Comparison of ENCODE assay signal across 12 cellular contexts in the genomic region with DNA sequence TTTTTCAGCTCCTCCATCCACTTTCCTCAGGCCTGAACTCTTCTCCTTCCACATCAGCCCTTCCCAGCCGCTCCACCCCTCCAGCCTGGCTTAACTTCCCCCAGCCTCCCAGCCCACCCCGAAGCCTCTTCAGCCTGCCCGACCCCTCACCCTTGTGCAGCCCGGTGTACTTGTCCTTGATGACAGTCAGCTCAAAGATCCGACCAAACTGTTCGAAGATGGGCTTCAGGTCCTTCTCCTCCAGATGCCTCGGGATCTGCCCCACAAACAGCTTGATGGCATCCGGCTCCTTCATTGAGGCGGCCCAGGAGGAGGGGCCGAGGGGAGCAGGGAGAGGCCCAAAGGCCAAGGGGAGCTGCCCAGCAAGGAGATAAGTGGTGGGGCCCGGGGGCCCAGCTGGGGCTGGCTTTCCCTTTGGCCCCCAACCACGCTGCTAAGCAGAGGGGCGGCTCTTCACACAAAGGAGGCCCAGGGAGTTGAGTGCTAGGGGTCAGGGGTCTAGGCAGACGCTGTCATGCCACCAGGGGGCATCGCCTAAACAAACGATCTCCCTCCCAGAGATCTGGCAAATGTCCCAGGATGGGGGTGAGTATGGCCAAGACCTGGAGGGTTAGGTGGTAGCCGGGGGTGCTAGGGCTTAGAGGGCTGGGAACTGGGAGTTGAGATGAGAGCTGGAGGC. TPM values are rescaled to one million over a fixed set of nuclear protein-coding genes. Genes with fewer than 3 reads are reported as not detected.
DNase-seq lines count a peak whose midpoint lies in the region; ATAC-seq, FAIRE-seq and TF ChIP-seq lines count a peak whose summit lies in the region.
"Had no signal": no experiment of that assay in that cellular context is flagged by ENCODE, and none has a peak within 500 bp of the region (broad histone marks: within the 10 kb centered on the region; RNA-seq: fewer than 3 reads in every experiment).

No MANE protein-coding gene starts in this region.

- 10% methylated on average over 13 of the region's 17 CpGs for WGBS in HepG2 (ENCODE audit: low lambda C conversion rate)
- WGBS in right lobe of liver (ENCODE audit: insufficient coverage, low coverage, low lambda C conversion rate, missing lambda C conversion rate), result 57% methylated on average over 10 of the region's 17 CpGs

- FAIRE-seq in HepG2 (lab: Jason Lieb, UNC), result no peak
- FAIRE-seq: astrocyte had no signal

- H3K27me3 Mint-ChIP-seq in endothelial cell (ENCODE audit: unreplicated experiment), result peaks cover 19% of the 10 kb centered on the region

- peak; percentile 55 for DNase-seq in HepG2 (ENCODE audit: low spot score)
- no peak for DNase-seq in right lobe of liver
- peak; percentile 81 to 91 for DNase-seq in NCI-H526 (lab: John Stamatoyannopoulos, UW)
- DNase-seq in endothelial cell (ENCODE audit: low spot score), result peak; percentile 32
- DNase-seq in NOMO-1 (lab: John Stamatoyannopoulos, UW; ENCODE audit: unreplicated experiment in 2 of 2), result no peak
- no peak for DNase-seq in foreskin fibroblast
- DNase-seq in posterior vena cava (ENCODE audit: low spot score), result no peak
- DNase-seq in amniotic stem cell (lab: John Stamatoyannopoulos, UW), result no peak
- DNase-seq: activated CD4-positive, alpha-beta T cell treated with anti-CD3 and anti-CD28 coated beads, Interleukin-2, amount 50 U/mL, for 48 hours had no signal

- peak overlapping the region; percentile 56 for H3K4me2 ChIP-seq in HepG2 (ENCODE audit: low read depth, low read length)

- H3K4me1 ChIP-seq in HepG2 (ENCODE audit: insufficient read depth, low read length) (peaks cover 55% of the 10 kb centered on the region), right lobe of liver (no peaks in the 10 kb centered on the region)

- peak overlapping the region; percentile 27 for H3K27ac Mint-ChIP-seq in endothelial cell (ENCODE audit: unreplicated experiment)

- TF ChIP-seq EP300 in HepG2 (IDR thresholded peaks at IDR 0.05; ENCODE audit: low read depth in 2 of 2, low read length in 2 of 2) (no peak), HepG2 (CRISPR knock-in tag; IDR thresholded peaks at IDR 0.05; ENCODE audit: borderline replicate concordance) (no peak)

- H3K36me3 ChIP-seq in HepG2 (replicated peaks in 1 of 2; ENCODE audit: control insufficient read depth in 1 of 2, insufficient read depth in 2 of 2, low read length in 2 of 2) (no peaks in the 10 kb centered on the region), right lobe of liver (no peaks in the 10 kb centered on the region)
- H3K36me3 ChIP-seq: BLaER1 treated with 17β-estradiol and CSF1 and Interleukin-3, amounts not matched to agents 10 nM and 100 nM had no signal

- H2AFZ ChIP-seq in HepG2 (ENCODE audit: low read length), result no peak overlapping the region

- POLR2A ChIA-PET in HepG2 (lab: Yijun Ruan, JAX), result no interaction called here

- peak; percentile 68 for ATAC-seq in HepG2
- no peak for ATAC-seq in right lobe of liver

- H4K20me1 ChIP-seq in HepG2 (ENCODE audit: insufficient read depth, low read length), result no peaks in the 10 kb centered on the region

- intact Hi-C loops in HepG2 (cut with micrococcal nuclease; ENCODE audit: unreplicated experiment) (no loop called here), right lobe of liver (cut with DNase I) (no loop called here), posterior vena cava (cut with DNase I) (no loop called here)

- in situ Hi-C loops in HepG2 (cut with HindIII; ENCODE audit: extremely low pct_ligation_motif_present, low pct_unique_long_range_greater_than_20kb), result loop anchor here (10.0 kb wide), 1 partner anchor 119 kb away; a partner anchor contains a TSS

- no peaks in the 10 kb centered on the region for H3K36me3 Mint-ChIP-seq in endothelial cell (ENCODE audit: low read depth, unreplicated experiment)

- H3K27ac ChIP-seq in HepG2 (ENCODE audit: extremely low read length, insufficient read depth, low read length), result no peak overlapping the region
- H3K27ac ChIP-seq in right lobe of liver, result no peak overlapping the region
- H3K27ac ChIP-seq: BLaER1 treated with 17β-estradiol and CSF1 and Interleukin-3, amounts not matched to agents 10 nM and 100 nM had no signal

- peak overlapping the region in 1 of 3 experiments; percentile 36; a peak in 1 of 6 replicates for H3K4me3 ChIP-seq in HepG2 (replicated peaks in 1 of 3; ENCODE audit: insufficient read depth in 1 of 3, low read depth in 2 of 3, low read length in 3 of 3)
- H3K4me3 ChIP-seq in right lobe of liver, result no peak overlapping the region
- H3K4me3 ChIP-seq in foreskin fibroblast (ENCODE audit: low read depth in 1 of 2, low read length in 2 of 2), result no peak overlapping the region
- H3K4me3 ChIP-seq: BLaER1 treated with 17β-estradiol and CSF1 and Interleukin-3, amounts not matched to agents 10 nM and 100 nM had no signal

- CTCF ChIA-PET in HepG2 (lab: Yijun Ruan, JAX; ENCODE audit: low intra/inter-chr PET ratio, low total read pairs), result interaction anchor here (1.1 kb wide), 1 partner anchor 19 kb away, joined by 7 read pairs; no protein-coding TSS in a partner anchor

- TF ChIP-seq POLR2A in HepG2 (IDR thresholded peaks at IDR 0.05; ENCODE audit: insufficient read depth in 1 of 2, low read depth in 2 of 2, low read length in 2 of 2) (no peak), right lobe of liver (IDR thresholded peaks at IDR 0.05) (no peak)

- H3K27me3 ChIP-seq in HepG2 (ENCODE audit: control insufficient read depth in 1 of 2, insufficient read depth in 2 of 2, low read length in 2 of 2), result peaks cover 3 to 36% of the 10 kb centered on the region in 2 experiments
- no peaks in the 10 kb centered on the region for H3K27me3 ChIP-seq in right lobe of liver

- H3K4me3 Mint-ChIP-seq in endothelial cell (ENCODE audit: unreplicated experiment), result no peak overlapping the region

- H3K9me3 ChIP-seq in HepG2 (ENCODE audit: low read length) (no peaks in the 10 kb centered on the region), right lobe of liver (no peaks in the 10 kb centered on the region)
- H3K9me3 ChIP-seq: BLaER1 treated with 17β-estradiol and CSF1 and Interleukin-3, amounts not matched to agents 10 nM and 100 nM had no signal

- TF ChIP-seq CTCF in HepG2 (CRISPR knock-in tag; IDR thresholded peaks at IDR 0.05), result peak; percentile 62
- no peak for TF ChIP-seq CTCF in right lobe of liver (IDR thresholded peaks at IDR 0.05)
- peak; percentile 35 for TF ChIP-seq CTCF in endothelial cell (IDR thresholded peaks at IDR 0.05; ENCODE audit: unreplicated experiment)
- no peak for TF ChIP-seq CTCF in foreskin fibroblast (IDR thresholded peaks at IDR 0.05; ENCODE audit: low read depth, low read length)

- no peaks in the 10 kb centered on the region for H3K79me2 ChIP-seq in HepG2 (ENCODE audit: insufficient read depth, low read length)

- no peaks in the 10 kb centered on the region for H3K9me3 Mint-ChIP-seq in endothelial cell (ENCODE audit: unreplicated experiment)

- peaks cover 10% of the 10 kb centered on the region for H3K4me1 Mint-ChIP-seq in endothelial cell (ENCODE audit: unreplicated experiment)

- no peak overlapping the region for H3K9ac ChIP-seq in HepG2 (ENCODE audit: insufficient read depth, low read depth, low read length)
- H3K9ac ChIP-seq: BLaER1 treated with 17β-estradiol and CSF1 and Interleukin-3, amounts not matched to agents 10 nM and 100 nM had no signal

- BruUV-seq in HepG2 (replicated peaks; lab: Mats Ljungman, UMichigan), result no TSS peak

- TF ChIP-seq RAD21 in HepG2 (CRISPR knock-in tag; IDR thresholded peaks at IDR 0.05), result no peak

RNA-seq across cellular contexts. Expression of a gene that starts 0.7 kb away (rescaled TPM):
- total RNA-seq in HepG2 (2016; rRNA removed; fragmentation: Illumina TruSeq; extraction: Trizol), result not detected in 2 replicates
- total RNA-seq in HepG2 (2016; cell fraction: cytosol; rRNA removed; fragmentation: Illumina TruSeq; extraction: Trizol; ENCODE audit: low read depth), result not detected in 2 replicates
- not detected in 2 replicates for total RNA-seq in HepG2 (2016; cell fraction: insoluble cytoplasmic fraction; rRNA removed; fragmentation: Illumina TruSeq; extraction: Trizol)
- total RNA-seq in HepG2 (2016; cell fraction: membrane; rRNA removed; fragmentation: Illumina TruSeq; extraction: Trizol), result 0.10 TPM in 1 of 2 replicates, not detected in the other
- not detected in 2 replicates for total RNA-seq in HepG2 (2016; cell fraction: nucleus; rRNA removed; fragmentation: Illumina TruSeq; extraction: Trizol)
- polyA plus RNA-seq in HepG2 (2011; rRNA removed), result not detected in 2 replicates
- polyA plus RNA-seq in HepG2 (2011; cell fraction: cytosol; rRNA removed), result 0.03 TPM in 1 of 2 replicates, not detected in the other
- polyA plus RNA-seq in HepG2 (2011; cell fraction: nucleus; rRNA removed), result 0.05 and 0.09 TPM in 2 replicates
- 0.11 TPM in 1 of 2 replicates, not detected in the other for polyA plus RNA-seq in HepG2 (2012)
- not detected in 2 replicates for polyA plus RNA-seq in HepG2 (2016; cell fraction: cytosol; fragmentation: Illumina TruSeq; extraction: Trizol; ENCODE audit: low read depth)
- 0.25 TPM in 1 of 2 replicates, not detected in the other for polyA plus RNA-seq in HepG2 (2016; cell fraction: insoluble cytoplasmic fraction; fragmentation: Illumina TruSeq; extraction: Trizol; ENCODE audit: low read depth)
- not detected in 2 replicates for polyA plus RNA-seq in HepG2 (2016; cell fraction: membrane; fragmentation: Illumina TruSeq; extraction: Trizol; ENCODE audit: low read depth)
- polyA plus RNA-seq in HepG2 (2016; cell fraction: nucleus; fragmentation: Illumina TruSeq; extraction: Trizol; ENCODE audit: insufficient read depth, low read depth), result not detected in 2 replicates
- not detected in 2 replicates for polyA minus RNA-seq in HepG2 (2011; rRNA and poly(A)+ RNA removed; ENCODE audit: low replicate concordance)
- polyA minus RNA-seq in HepG2 (2011; cell fraction: cytosol; rRNA and poly(A)+ RNA removed), result not detected in 2 replicates
- polyA minus RNA-seq in HepG2 (2011; cell fraction: nucleus; rRNA and poly(A)+ RNA removed), result not detected in 2 replicates
- total RNA-seq in right lobe of liver, result not detected
- not detected for total RNA-seq in endothelial cell (ENCODE audit: unreplicated experiment)
- under 1 TPM in 1 of 2 donors, not detected in 1; 0.10 TPM for total RNA-seq in posterior vena cava
- total RNA-seq: astrocyte, omental fat pad had no signal

RNA-seq across cellular contexts. Expression of a gene that starts 5.5 kb away (rescaled TPM):
- total RNA-seq in HepG2 (2016; rRNA removed; fragmentation: Illumina TruSeq; extraction: Trizol), result not detected in 2 replicates
- total RNA-seq in HepG2 (2016; cell fraction: cytosol; rRNA removed; fragmentation: Illumina TruSeq; extraction: Trizol; ENCODE audit: low read depth), result not detected in 2 replicates
- total RNA-seq in HepG2 (2016; cell fraction: insoluble cytoplasmic fraction; rRNA removed; fragmentation: Illumina TruSeq; extraction: Trizol), result not detected in 2 replicates
- total RNA-seq in HepG2 (2016; cell fraction: membrane; rRNA removed; fragmentation: Illumina TruSeq; extraction: Trizol), result not detected in 2 replicates
- not detected in 2 replicates for total RNA-seq in HepG2 (2016; cell fraction: nucleus; rRNA removed; fragmentation: Illumina TruSeq; extraction: Trizol)
- polyA plus RNA-seq in HepG2 (2011; rRNA removed), result not detected in 2 replicates
- polyA plus RNA-seq in HepG2 (2011; cell fraction: cytosol; rRNA removed), result not detected in 2 replicates
- not detected in 2 replicates for polyA plus RNA-seq in HepG2 (2011; cell fraction: nucleus; rRNA removed)
- polyA plus RNA-seq in HepG2 (2012), result not detected in 2 replicates
- polyA plus RNA-seq in HepG2 (2016; cell fraction: cytosol; fragmentation: Illumina TruSeq; extraction: Trizol; ENCODE audit: low read depth), result not detected in 2 replicates
- polyA plus RNA-seq in HepG2 (2016; cell fraction: insoluble cytoplasmic fraction; fragmentation: Illumina TruSeq; extraction: Trizol; ENCODE audit: low read depth), result not detected in 2 replicates
- polyA plus RNA-seq in HepG2 (2016; cell fraction: membrane; fragmentation: Illumina TruSeq; extraction: Trizol; ENCODE audit: low read depth), result not detected in 2 replicates
- not detected in 2 replicates for polyA plus RNA-seq in HepG2 (2016; cell fraction: nucleus; fragmentation: Illumina TruSeq; extraction: Trizol; ENCODE audit: insufficient read depth, low read depth)
- polyA minus RNA-seq in HepG2 (2011; rRNA and poly(A)+ RNA removed; ENCODE audit: low replicate concordance), result not detected in 2 replicates
- polyA minus RNA-seq in HepG2 (2011; cell fraction: cytosol; rRNA and poly(A)+ RNA removed), result not detected in 2 replicates
- polyA minus RNA-seq in HepG2 (2011; cell fraction: nucleus; rRNA and poly(A)+ RNA removed), result not detected in 2 replicates
- total RNA-seq in right lobe of liver, result not detected
- total RNA-seq in endothelial cell (ENCODE audit: unreplicated experiment), result not detected
- 1 to 10 TPM in 1 of 2 donors, not detected in 1; 4.0 TPM for total RNA-seq in posterior vena cava
- total RNA-seq: astrocyte, omental fat pad had no signal

RNA-seq across cellular contexts. Expression of a gene that starts 47.4 kb away (rescaled TPM):
- total RNA-seq in HepG2 (2016; rRNA removed; fragmentation: Illumina TruSeq; extraction: Trizol) (107 and 119 TPM in 2 replicates), right lobe of liver (10 to 100 TPM; 21.3 to 35.7 (median 28.4) TPM), endothelial cell (ENCODE audit: unreplicated experiment) (99.5 TPM), posterior vena cava (10 to 100 TPM; 46.3 to 49.1 TPM)
- 60.2 TPM in 2 replicates for total RNA-seq in HepG2 (2016; cell fraction: cytosol; rRNA removed; fragmentation: Illumina TruSeq; extraction: Trizol; ENCODE audit: low read depth)
- total RNA-seq in HepG2 (2016; cell fraction: insoluble cytoplasmic fraction; rRNA removed; fragmentation: Illumina TruSeq; extraction: Trizol), result 102 and 120 TPM in 2 replicates
- total RNA-seq in HepG2 (2016; cell fraction: membrane; rRNA removed; fragmentation: Illumina TruSeq; extraction: Trizol), result 64.6 and 69.8 TPM in 2 replicates
- 48.1 and 63.1 TPM in 2 replicates for total RNA-seq in HepG2 (2016; cell fraction: nucleus; rRNA removed; fragmentation: Illumina TruSeq; extraction: Trizol)
- 64.3 and 72.1 TPM in 2 replicates for polyA plus RNA-seq in HepG2 (2011; rRNA removed)
- 52.6 and 61.1 TPM in 2 replicates for polyA plus RNA-seq in HepG2 (2011; cell fraction: cytosol; rRNA removed)
- polyA plus RNA-seq in HepG2 (2011; cell fraction: nucleus; rRNA removed), result 70.6 and 76.7 TPM in 2 replicates
- polyA plus RNA-seq in HepG2 (2012), result 66.7 and 75.5 TPM in 2 replicates
- 43.8 and 46.0 TPM in 2 replicates for polyA plus RNA-seq in HepG2 (2016; cell fraction: cytosol; fragmentation: Illumina TruSeq; extraction: Trizol; ENCODE audit: low read depth)
- 120 and 126 TPM in 2 replicates for polyA plus RNA-seq in HepG2 (2016; cell fraction: insoluble cytoplasmic fraction; fragmentation: Illumina TruSeq; extraction: Trizol; ENCODE audit: low read depth)
- polyA plus RNA-seq in HepG2 (2016; cell fraction: membrane; fragmentation: Illumina TruSeq; extraction: Trizol; ENCODE audit: low read depth), result 60.2 and 71.9 TPM in 2 replicates
- polyA plus RNA-seq in HepG2 (2016; cell fraction: nucleus; fragmentation: Illumina TruSeq; extraction: Trizol; ENCODE audit: insufficient read depth, low read depth), result 76.3 and 94.3 TPM in 2 replicates
- polyA minus RNA-seq in HepG2 (2011; rRNA and poly(A)+ RNA removed; ENCODE audit: low replicate concordance), result 27.1 and 132 TPM in 2 replicates
- polyA minus RNA-seq in HepG2 (2011; cell fraction: cytosol; rRNA and poly(A)+ RNA removed), result 36.5 and 37.1 TPM in 2 replicates
- 35.1 and 42.1 TPM in 2 replicates for polyA minus RNA-seq in HepG2 (2011; cell fraction: nucleus; rRNA and poly(A)+ RNA removed)

Comparison
In these comparisons a context has a peak if more than half of its experiments do, and no peak if none do; other contexts are left out.
1. DNase-seq: peak in HepG2 (single experiment), NCI-H526 (2 of 2) and endothelial cell (single experiment); none in right lobe of liver (0 of 3), NOMO-1 (0 of 2), foreskin fibroblast (0 of 2), posterior vena cava (single experiment) and amniotic stem cell (single experiment).
2. CTCF ChIP-seq: peak in HepG2 (single experiment) and endothelial cell (single experiment); none in right lobe of liver (0 of 4) and foreskin fibroblast (single experiment).